Comparison of ENCODE assay signal across 20 cellular contexts in genomic region chr1:46315669-46316403, GRCh38. TPM values are rescaled to one million over a fixed set of nuclear protein-coding genes. Genes with fewer than 3 reads are reported as not detected.
DNase-seq lines count a peak whose midpoint lies in the region; ATAC-seq and TF ChIP-seq lines count a peak whose summit lies in the region.
"Had no signal": no experiment of that assay in that cellular context is flagged by ENCODE, and none has a peak within 500 bp of the region (broad histone marks: within the 10 kb centered on the region; RNA-seq: fewer than 3 reads in every experiment).

No MANE protein-coding gene starts in this region.

- H3K4me3 Mint-ChIP-seq in stimulated activated naive CD8-positive, alpha-beta T cell treated with anti-CD3 and anti-CD28 coated beads, Interleukin-15, Interleukin-2, amounts not matched to agents 100 ng/mL and 50 ng/mL, for 24 hours = no peak overlapping the region
- no peak overlapping the region for H3K4me3 Mint-ChIP-seq in stimulated activated naive CD8-positive, alpha-beta T cell treated with anti-CD3 and anti-CD28 coated beads, Interleukin-15, amount 100 ng/mL, for 72 hours
- H3K4me3 Mint-ChIP-seq: B cell, naive B cell, type B pancreatic cell had no signal

- H3K27me3 Mint-ChIP-seq in stimulated activated naive CD8-positive, alpha-beta T cell treated with anti-CD3 and anti-CD28 coated beads, Interleukin-15, Interleukin-2, amounts not matched to agents 100 ng/mL and 50 ng/mL, for 24 hours = no peaks in the 10 kb centered on the region
- no peaks in the 10 kb centered on the region for H3K27me3 Mint-ChIP-seq in stimulated activated naive CD8-positive, alpha-beta T cell treated with anti-CD3 and anti-CD28 coated beads, Interleukin-15, amount 100 ng/mL, for 72 hours
- H3K27me3 Mint-ChIP-seq: B cell, naive B cell, type B pancreatic cell had no signal

- H3K79me2 ChIP-seq in SK-N-SH (ENCODE audit: insufficient read depth) = peaks cover 14% of the 10 kb centered on the region; the same call in 1 of the 2 replicates
- no peaks in the 10 kb centered on the region for H3K79me2 ChIP-seq in fibroblast of lung (ENCODE audit: control insufficient read depth, insufficient read depth, low read length)

- H3K4me1 Mint-ChIP-seq in stimulated activated naive CD8-positive, alpha-beta T cell treated with anti-CD3 and anti-CD28 coated beads, Interleukin-15, Interleukin-2, amounts not matched to agents 100 ng/mL and 50 ng/mL, for 24 hours (ENCODE audit: low read depth) = no peaks in the 10 kb centered on the region
- no peaks in the 10 kb centered on the region for H3K4me1 Mint-ChIP-seq in stimulated activated naive CD8-positive, alpha-beta T cell treated with anti-CD3 and anti-CD28 coated beads, Interleukin-15, amount 100 ng/mL, for 72 hours

- H3K4me3 ChIP-seq in SK-N-SH (ENCODE audit: low read depth in 2 of 2, low read length in 1 of 2) (no peak overlapping the region), fibroblast of lung (replicated peaks in 1 of 4; ENCODE audit: control extremely low read depth in 1 of 4, insufficient read depth in 1 of 4, low read depth in 3 of 4, low read length in 4 of 4) (no peak overlapping the region), tibial artery (no peak overlapping the region)
- H3K4me3 ChIP-seq: left lung had no signal

- H2AFZ ChIP-seq in SK-N-SH (ENCODE audit: low read depth) = no peak overlapping the region
- H2AFZ ChIP-seq in fibroblast of lung (ENCODE audit: low read length) = no peak overlapping the region

- H3K9me2 ChIP-seq in SK-N-SH = no peaks in the 10 kb centered on the region

- no peaks in the 10 kb centered on the region for H3K4me1 ChIP-seq in SK-N-SH (ENCODE audit: control insufficient read depth in 1 of 2, insufficient read depth in 2 of 2, low read depth in 1 of 2, low read length in 1 of 2)
- no peaks in the 10 kb centered on the region for H3K4me1 ChIP-seq in fibroblast of lung (ENCODE audit: control insufficient read depth, extremely low read depth, insufficient read depth, low read length)
- peaks cover 0 to 13% (median 3%) of the 10 kb centered on the region in 4 donors for H3K4me1 ChIP-seq in tibial artery
- H3K4me1 ChIP-seq: left lung had no signal

- WGBS in SK-N-SH (ENCODE audit: low lambda C conversion rate) = 81% methylated on average over 3 of the region's 3 CpGs

- POLR2A ChIA-PET in SK-N-SH (lab: Yijun Ruan, JAX) = no interaction called here

- H3K27me3 ChIP-seq in SK-N-SH (ENCODE audit: insufficient read depth) (no peaks in the 10 kb centered on the region), fibroblast of lung (ENCODE audit: control insufficient read depth, insufficient read depth, low read length) (no peaks in the 10 kb centered on the region), tibial artery (no peaks in the 10 kb centered on the region)
- H3K27me3 ChIP-seq: left lung had no signal

- intact Hi-C loops in tibial artery (cut with DNase I; ENCODE audit: low total_unique reads) = no loop called here

- peak overlapping the region in 1 of 2 experiments; percentile 68; a peak in 2 of 4 replicates for H3K27ac ChIP-seq in SK-N-SH (ENCODE audit: low read depth in 2 of 2, low read length in 1 of 2)
- no peak overlapping the region for H3K27ac ChIP-seq in fibroblast of lung (ENCODE audit: insufficient read depth, low read length)
- H3K27ac ChIP-seq in tibial artery = peak overlapping the region; percentile 2 to 17
- H3K27ac ChIP-seq: left lung had no signal

- DNase-seq in stimulated activated naive CD8-positive, alpha-beta T cell treated with anti-CD3 and anti-CD28 coated beads, Interleukin-15, amount 100 ng/mL, for 72 hours = no peak
- DNase-seq in SK-N-SH = no peak
- peak; percentile 24 to 63 for DNase-seq in fibroblast of lung (ENCODE audit: low read depth in 2 of 2)
- no peak for DNase-seq in tibial artery
- no peak for DNase-seq in effector CD8-positive, alpha-beta T cell (lab: John Stamatoyannopoulos, UW)
- no peak for DNase-seq in DMS53 (lab: John Stamatoyannopoulos, UW)
- DNase-seq: activated CD4-positive, alpha-beta T cell treated with anti-CD3 and anti-CD28 coated beads, Interleukin-2, amount 50 U/mL, for 4 hours; activated gamma-delta T cell; DMS79 treated with DMSO at 0.1 percent for 48 hours; hippocampal formation; left lung; naive B cell; NCI-H1105; NCI-H446; T-helper 9 cell had no signal

- H4K20me1 ChIP-seq in SK-N-SH (ENCODE audit: insufficient read depth) (no peaks in the 10 kb centered on the region), fibroblast of lung (ENCODE audit: control insufficient read depth, extremely low read depth, insufficient read depth, low read length) (no peaks in the 10 kb centered on the region)

- peaks cover 30 to 47% of the 10 kb centered on the region in 2 experiments for H3K36me3 ChIP-seq in SK-N-SH (replicated peaks in 1 of 2; ENCODE audit: control insufficient read depth in 1 of 2, insufficient read depth in 2 of 2, low read length in 1 of 2)
- peaks cover 4% of the 10 kb centered on the region for H3K36me3 ChIP-seq in fibroblast of lung (ENCODE audit: control insufficient read depth, insufficient read depth, low read length)
- H3K36me3 ChIP-seq in tibial artery = peaks cover 56 to 67% (median 57%) of the 10 kb centered on the region in 3 donors

- ATAC-seq in stimulated activated naive CD8-positive, alpha-beta T cell treated with anti-CD3 and anti-CD28 coated beads, Interleukin-15, amount 100 ng/mL, for 72 hours = no peak
- no peak for ATAC-seq in HG03045 (IDR thresholded peaks at IDR 0.05; ENCODE audit: unreplicated experiment)
- ATAC-seq: left lung, Panc1 had no signal

- H3K4me2 ChIP-seq in SK-N-SH = no peak overlapping the region
- no peak overlapping the region for H3K4me2 ChIP-seq in fibroblast of lung (ENCODE audit: extremely low read depth, insufficient read depth, low read length)

- H3K9me3 ChIP-seq in SK-N-SH (no peaks in the 10 kb centered on the region), fibroblast of lung (ENCODE audit: control insufficient read depth, insufficient read depth, low read depth, low read length) (no peaks in the 10 kb centered on the region), tibial artery (no peaks in the 10 kb centered on the region)
- H3K9me3 ChIP-seq: left lung had no signal

- H3K36me3 Mint-ChIP-seq in stimulated activated naive CD8-positive, alpha-beta T cell treated with anti-CD3 and anti-CD28 coated beads, Interleukin-15, Interleukin-2, amounts not matched to agents 100 ng/mL and 50 ng/mL, for 24 hours (ENCODE audit: low read depth) = peaks cover 48% of the 10 kb centered on the region

- H3K27ac Mint-ChIP-seq in stimulated activated naive CD8-positive, alpha-beta T cell treated with anti-CD3 and anti-CD28 coated beads, Interleukin-15, Interleukin-2, amounts not matched to agents 100 ng/mL and 50 ng/mL, for 24 hours = peak overlapping the region; percentile 18
- H3K27ac Mint-ChIP-seq in stimulated activated naive CD8-positive, alpha-beta T cell treated with anti-CD3 and anti-CD28 coated beads, Interleukin-15, amount 100 ng/mL, for 72 hours = peak overlapping the region in 1 of 2 donors; percentile 3
- H3K27ac Mint-ChIP-seq: B cell, type B pancreatic cell had no signal

- no peak for TF ChIP-seq RAD21 in SK-N-SH (IDR thresholded peaks at IDR 0.05; ENCODE audit: low read length)

- no peaks in the 10 kb centered on the region for H3K9me3 Mint-ChIP-seq in stimulated activated naive CD8-positive, alpha-beta T cell treated with anti-CD3 and anti-CD28 coated beads, Interleukin-15, Interleukin-2, amounts not matched to agents 100 ng/mL and 50 ng/mL, for 24 hours
- no peaks in the 10 kb centered on the region for H3K9me3 Mint-ChIP-seq in stimulated activated naive CD8-positive, alpha-beta T cell treated with anti-CD3 and anti-CD28 coated beads, Interleukin-15, amount 100 ng/mL, for 72 hours
- H3K9me3 Mint-ChIP-seq: naive B cell, type B pancreatic cell had no signal

- H3K9ac ChIP-seq in SK-N-SH = no peak overlapping the region
- H3K9ac ChIP-seq in fibroblast of lung (ENCODE audit: insufficient read depth, low read length) = no peak overlapping the region

- TF ChIP-seq EP300 in SK-N-SH (IDR thresholded peaks at IDR 0.05; ENCODE audit: borderline replicate concordance in 1 of 2, low read depth in 1 of 2, low read length in 1 of 2) = no peak

- TF ChIP-seq CTCF in SK-N-SH (IDR thresholded peaks at IDR 0.05) (no peak), fibroblast of lung (conservative IDR thresholded peaks at IDR 0.05 in 1 of 2, IDR thresholded peaks at IDR 0.05 in 1 of 2; ENCODE audit: low read depth in 1 of 2, low read length in 2 of 2) (no peak), tibial artery (IDR thresholded peaks at IDR 0.05) (no peak)

- peaks cover 31% of the 10 kb centered on the region for H3F3A ChIP-seq in SK-N-SH (replicated peaks; ENCODE audit: insufficient read depth)

- CTCF ChIA-PET in SK-N-SH (lab: Yijun Ruan, JAX) = no interaction called here

TF ChIP-seq in SK-N-SH, 30 proteins besides CTCF, POLR2A, EP300 and RAD21:
- TF ChIP-seq TCF12 (IDR thresholded peaks at IDR 0.05) (no peak), POLR2AphosphoS5 (IDR thresholded peaks at IDR 0.05; ENCODE audit: low read depth, low read length) (0 out of 2 replicates have a peak, but pooled peaks have one; percentile 10), NFIC (IDR thresholded peaks at IDR 0.05; ENCODE audit: borderline replicate concordance) (no peak)
TF ChIP-seq in SK-N-SH: peak in this region for 1.

RNA-seq across cellular contexts. Expression of gene UQCRH, which starts 12.3 kb away (rescaled TPM):
- polyA plus RNA-seq in SK-N-SH (2012; rRNA removed) (971 and 1,411 TPM in 2 replicates), fibroblast of lung (514 and 706 TPM in 2 replicates)
- polyA plus RNA-seq in SK-N-SH (2012; cell fraction: cytosol; rRNA removed) = 1,815 and 2,051 TPM in 2 replicates
- 140 and 205 TPM in 2 replicates for polyA plus RNA-seq in SK-N-SH (2012; cell fraction: nucleus; rRNA removed)
- total RNA-seq in fibroblast of lung = 370 and 447 TPM in 2 replicates
- 493 and 597 TPM in 2 replicates for polyA plus RNA-seq in fibroblast of lung (2012)
- 16.7 and 32.1 TPM in 2 replicates for polyA minus RNA-seq in fibroblast of lung (ENCODE audit: low replicate concordance)

RNA-seq across cellular contexts. Expression of gene LRRC41, which starts 12.4 kb away (rescaled TPM):
- polyA plus RNA-seq in SK-N-SH (2012; rRNA removed) (59.3 and 66.0 TPM in 2 replicates), fibroblast of lung (55.3 and 59.7 TPM in 2 replicates)
- 27.8 and 44.8 TPM in 2 replicates for polyA plus RNA-seq in SK-N-SH (2012; cell fraction: cytosol; rRNA removed)
- polyA plus RNA-seq in SK-N-SH (2012; cell fraction: nucleus; rRNA removed) = 79.7 and 99.7 TPM in 2 replicates
- 65.5 and 89.0 TPM in 2 replicates for total RNA-seq in fibroblast of lung
- 53.5 and 62.8 TPM in 2 replicates for polyA plus RNA-seq in fibroblast of lung (2012)
- polyA minus RNA-seq in fibroblast of lung (ENCODE audit: low replicate concordance) = 141 and 155 TPM in 2 replicates

RNA-seq across cellular contexts. Expression of gene NSUN4, which starts 24.8 kb away (rescaled TPM):
- polyA plus RNA-seq in SK-N-SH (2012; rRNA removed) (14.7 and 18.8 TPM in 2 replicates), fibroblast of lung (16.9 and 18.3 TPM in 2 replicates)
- 11.4 and 15.8 TPM in 2 replicates for polyA plus RNA-seq in SK-N-SH (2012; cell fraction: cytosol; rRNA removed)
- 22.7 and 26.9 TPM in 2 replicates for polyA plus RNA-seq in SK-N-SH (2012; cell fraction: nucleus; rRNA removed)
- total RNA-seq in fibroblast of lung = 12.6 and 16.0 TPM in 2 replicates
- polyA plus RNA-seq in fibroblast of lung (2012) = 9.6 and 12.0 TPM in 2 replicates
- polyA minus RNA-seq in fibroblast of lung (ENCODE audit: low replicate concordance) = 74.9 and 124 TPM in 2 replicates

Comparison
In these comparisons a context has a peak if more than half of its experiments do, and no peak if none do; other contexts are left out.
1. DNase-seq: peak in fibroblast of lung (2 of 2); none in stimulated activated naive CD8-positive, alpha-beta T cell treated with anti-CD3 and anti-CD28 coated beads, Interleukin-15, amount 100 ng/mL, for 72 hours (0 of 2), SK-N-SH (single experiment), tibial artery (0 of 2), effector CD8-positive, alpha-beta T cell (single experiment) and DMS53 (single experiment).